Comparison of ENCODE assay signal across 8 cellular contexts in the genomic region with DNA sequence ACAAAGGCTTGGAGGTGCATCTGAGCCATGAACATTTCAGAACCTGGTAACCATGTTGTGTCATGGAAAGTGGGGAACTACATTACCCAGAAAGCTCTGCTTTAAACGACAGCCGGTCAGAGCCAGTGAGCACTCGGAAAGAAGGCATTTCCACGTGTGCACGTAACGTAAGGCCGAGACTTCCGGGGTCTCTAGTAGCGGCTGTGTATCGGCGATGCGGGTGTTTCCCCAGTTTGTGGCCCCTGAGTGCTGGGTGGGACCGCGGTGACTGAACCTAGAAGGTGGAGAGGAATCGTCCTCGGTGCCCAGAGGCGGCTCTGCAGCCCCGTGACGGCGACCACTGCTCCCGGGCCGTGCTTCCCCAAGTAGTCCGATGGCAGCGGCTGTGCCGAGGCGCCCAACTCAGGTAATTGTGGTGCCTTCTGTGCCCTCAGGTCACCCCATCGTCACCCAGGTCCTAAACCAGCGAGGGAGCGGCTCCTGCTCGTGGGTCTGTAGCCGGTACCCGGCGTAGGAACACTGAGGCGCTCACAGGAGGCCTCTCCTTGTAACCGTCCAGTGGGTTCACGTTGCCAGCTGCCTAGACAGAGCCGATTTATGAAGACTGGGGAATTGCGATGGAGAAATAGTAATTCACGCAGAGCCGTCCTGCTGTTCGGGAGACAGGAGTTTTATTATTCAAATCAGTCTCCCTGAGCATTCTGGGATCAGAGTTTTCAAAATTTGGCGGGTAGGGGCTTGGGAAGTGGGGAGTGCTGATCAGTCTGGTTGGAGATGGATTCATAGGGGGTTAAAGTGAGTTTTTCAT. TPM values are rescaled to one million over a fixed set of nuclear protein-coding genes. Genes with fewer than 3 reads are reported as not detected.
DNase-seq lines count a peak whose midpoint lies in the region; ATAC-seq and TF ChIP-seq lines count a peak whose summit lies in the region.
"Not testable (repeated sequence)": the region's sequence is repeated elsewhere in the genome, so short reads cannot be mapped to it uniquely, and the experiment has no call there.

A gene (plus strand): TSS at position 194 of the 808 bp plus-strand sequence. CDS start 180 bp downstream, at position 374.

- not testable (repeated sequence) for H3K27me3 ChIP-seq in BLaER1; duodenal mucosa (ENCODE audit: control insufficient read depth in 1 of 2, insufficient read depth in 2 of 2, low read length in 2 of 2); right lobe of liver

- peak within 1 kb of the TSS; percentile 91 for H3K9ac ChIP-seq in BLaER1
- peak within 1 kb of the TSS; percentile 77 to 94 for H3K9ac ChIP-seq in duodenal mucosa (ENCODE audit: low read depth in 1 of 2, low read length in 2 of 2)

- intact Hi-C loops in right lobe of liver (cut with DNase I) = not testable (repeated sequence)

- peaks cover 18% of the 10 kb centered on the region for H3K4me1 ChIP-seq in BLaER1
- peaks cover 9 to 16% of the 10 kb centered on the region in 2 donors for H3K4me1 ChIP-seq in duodenal mucosa (ENCODE audit: control insufficient read depth in 1 of 2, insufficient read depth in 2 of 2, low read length in 2 of 2)
- peaks cover 0 to 30% (median 0%) of the 10 kb centered on the region in 4 donors for H3K4me1 ChIP-seq in right lobe of liver

- H3K36me3 ChIP-seq in BLaER1 = peaks cover 59% of the 10 kb centered on the region
- H3K36me3 ChIP-seq in duodenal mucosa (ENCODE audit: control insufficient read depth in 1 of 2, insufficient read depth in 2 of 2, low read length in 2 of 2) = peaks cover 3 to 27% of the 10 kb centered on the region in 2 donors
- not testable (repeated sequence) for H3K36me3 ChIP-seq in right lobe of liver

- H3K9me3 ChIP-seq in BLaER1; duodenal mucosa (ENCODE audit: control insufficient read depth in 1 of 2, low read length in 2 of 2); right lobe of liver: not testable (repeated sequence)

- H3K4me3 ChIP-seq in BLaER1 = peak within 1 kb of the TSS; percentile 79
- peak within 1 kb of the TSS; percentile 93 to 95 for H3K4me3 ChIP-seq in duodenal mucosa (ENCODE audit: low read depth in 1 of 2, low read length in 2 of 2)
- peak within 1 kb of the TSS; percentile 73 to 87 (median 83) for H3K4me3 ChIP-seq in right lobe of liver

- peak within 1 kb of the TSS; percentile 93 for H3K4me2 ChIP-seq in BLaER1

- peak within 1 kb of the TSS; percentile 85 for H3K27ac ChIP-seq in BLaER1
- H3K27ac ChIP-seq in duodenal mucosa (ENCODE audit: low read depth, low read length) = peak within 1 kb of the TSS; percentile 70
- H3K27ac ChIP-seq in right lobe of liver = peak within 1 kb of the TSS; percentile 53 to 65 (median 60)

- ATAC-seq in GM19324 (IDR thresholded peaks at IDR 0.05; ENCODE audit: low FRiP score, unreplicated experiment) (peak; percentile 86), HG03469 (IDR thresholded peaks at IDR 0.05; ENCODE audit: unreplicated experiment) (peak; percentile 87), right lobe of liver (peak; percentile 92 to 98 (median 95))

- TF ChIP-seq CTCF in right lobe of liver (IDR thresholded peaks at IDR 0.05) = not testable (repeated sequence)

- peak; percentile 25 for TF ChIP-seq POLR2A in right lobe of liver (IDR thresholded peaks at IDR 0.05)

- WGBS in right lobe of liver (ENCODE audit: insufficient coverage, low coverage, low lambda C conversion rate, missing lambda C conversion rate) = 0% methylated on average over 8 of the region's 42 CpGs

- H4K20me1 ChIP-seq in BLaER1 = peaks cover 67% of the 10 kb centered on the region

- DNase-seq in NCI-H748 (lab: John Stamatoyannopoulos, UW; ENCODE audit: unreplicated experiment) (peak; percentile 95), right lobe of liver (peak; percentile 69 to 82 (median 78))
- DNase-seq in activated CD4-positive, alpha-beta T cell treated with anti-CD3 and anti-CD28 coated beads, Interleukin-2, amount 50 U/mL, for 4 hours = peak; percentile 70 to 71
- DNase-seq in stimulated activated CD4-positive, alpha-beta T cell treated with anti-CD3 and anti-CD28 coated beads, Interleukin-4, amount 100 ng/mL, for 1 hour = peak; percentile 72

RNA-seq across cellular contexts. Expression of the gene that starts here (rescaled TPM):
- total RNA-seq in right lobe of liver = 10 to 100 TPM in 5 of 6 experiments, 1 to 10 TPM in 1; 5.2 to 20.2 (median 12.6) TPM

Comparison
In these comparisons a context has a peak if more than half of its experiments do, and no peak if none do; other contexts are left out.
1. Peak in every context shown above with its lines: DNase-seq, ATAC-seq, H3K4me3 ChIP-seq and H3K27ac ChIP-seq.